Comparison of ENCODE assay signal across 1 cellular context in the genomic region with DNA sequence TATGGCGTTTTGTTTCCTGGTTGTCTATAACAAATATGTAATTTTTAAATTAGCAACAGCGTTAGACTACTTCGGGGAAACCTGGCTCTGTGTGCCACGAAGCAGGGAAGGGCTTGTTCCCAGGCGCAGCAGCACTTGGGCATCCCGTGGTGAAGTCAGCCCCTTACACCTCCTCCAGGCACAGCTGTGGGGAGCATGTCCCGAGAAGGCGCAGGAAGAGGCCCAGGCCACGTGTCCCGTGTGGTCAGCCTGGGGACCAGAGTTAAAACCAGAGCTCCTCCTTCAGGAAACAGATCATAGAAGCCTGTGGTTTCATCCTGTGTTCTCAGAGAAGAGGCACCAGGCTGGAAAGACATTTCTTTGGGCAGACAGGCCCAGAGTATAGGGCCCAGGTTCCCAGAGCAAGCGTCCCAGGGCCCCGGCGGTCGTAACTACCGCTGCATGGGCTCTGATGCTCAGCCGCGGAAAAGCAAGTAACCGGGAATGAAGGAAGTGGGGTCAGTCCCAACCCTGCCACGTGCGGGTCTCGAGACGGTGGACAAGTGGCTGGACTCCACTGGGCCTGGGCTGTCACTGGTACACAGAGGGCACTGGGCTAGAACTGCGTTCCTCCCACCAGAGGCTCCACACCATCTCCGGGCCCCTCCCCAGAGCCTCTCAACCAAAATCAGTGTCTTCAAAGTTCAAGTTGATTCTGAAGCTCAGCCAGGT.
TF ChIP-seq lines count a peak whose summit lies in the region.

No MANE protein-coding gene starts in this region.

TF ChIP-seq in H1, 55 proteins besides CTCF, POLR2A, EP300 and RAD21:
- TF ChIP-seq SP2 (IDR thresholded peaks at IDR 0.05; ENCODE audit: low read length), result no peak
- TF ChIP-seq BACH1 (IDR thresholded peaks at IDR 0.05; ENCODE audit: low read length), result no peak
- TF ChIP-seq EZH2 (IDR thresholded peaks at IDR 0.05; ENCODE audit: low read depth, low read length, severe bottlenecking), result no peak
- no peak for TF ChIP-seq BCL11A (IDR thresholded peaks at IDR 0.05; ENCODE audit: low read depth in 2 of 2, low read length in 2 of 2)
- TF ChIP-seq POU5F1 (IDR thresholded peaks at IDR 0.05; ENCODE audit: low read depth, low read length), result no peak
- no peak for TF ChIP-seq SP4 (IDR thresholded peaks at IDR 0.05; ENCODE audit: low read length)
- TF ChIP-seq TBP (IDR thresholded peaks at IDR 0.05; ENCODE audit: low read depth, low read length), result no peak
- TF ChIP-seq SIRT6 (IDR thresholded peaks at IDR 0.05; ENCODE audit: low read length), result no peak
- no peak for TF ChIP-seq TCF12 (IDR thresholded peaks at IDR 0.05; ENCODE audit: low read depth, low read length)
- TF ChIP-seq KDM1A (IDR thresholded peaks at IDR 0.05; ENCODE audit: borderline replicate concordance, low read length), result no peak
- TF ChIP-seq, protein P1, sequence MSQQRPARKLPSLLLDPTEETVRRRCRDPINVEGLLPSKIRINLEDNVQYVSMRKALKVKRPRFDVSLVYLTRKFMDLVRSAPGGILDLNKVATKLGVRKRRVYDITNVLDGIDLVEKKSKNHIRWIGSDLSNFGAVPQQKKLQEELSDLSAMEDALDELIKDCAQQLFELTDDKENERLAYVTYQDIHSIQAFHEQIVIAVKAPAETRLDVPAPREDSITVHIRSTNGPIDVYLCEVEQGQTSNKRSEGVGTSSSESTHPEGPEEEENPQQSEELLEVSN (IDR thresholded peaks at IDR 0.05), result no peak
- TF ChIP-seq, protein P2, sequence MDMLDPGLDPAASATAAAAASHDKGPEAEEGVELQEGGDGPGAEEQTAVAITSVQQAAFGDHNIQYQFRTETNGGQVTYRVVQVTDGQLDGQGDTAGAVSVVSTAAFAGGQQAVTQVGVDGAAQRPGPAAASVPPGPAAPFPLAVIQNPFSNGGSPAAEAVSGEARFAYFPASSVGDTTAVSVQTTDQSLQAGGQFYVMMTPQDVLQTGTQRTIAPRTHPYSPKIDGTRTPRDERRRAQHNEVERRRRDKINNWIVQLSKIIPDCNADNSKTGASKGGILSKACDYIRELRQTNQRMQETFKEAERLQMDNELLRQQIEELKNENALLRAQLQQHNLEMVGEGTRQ (IDR thresholded peaks at IDR 0.05; ENCODE audit: low read length), result no peak
- no peak for TF ChIP-seq JUN (IDR thresholded peaks at IDR 0.05; ENCODE audit: low read depth, low read length)
- no peak for TF ChIP-seq BRCA1 (IDR thresholded peaks at IDR 0.05; ENCODE audit: low read depth, low read length)
- TF ChIP-seq, protein P3, sequence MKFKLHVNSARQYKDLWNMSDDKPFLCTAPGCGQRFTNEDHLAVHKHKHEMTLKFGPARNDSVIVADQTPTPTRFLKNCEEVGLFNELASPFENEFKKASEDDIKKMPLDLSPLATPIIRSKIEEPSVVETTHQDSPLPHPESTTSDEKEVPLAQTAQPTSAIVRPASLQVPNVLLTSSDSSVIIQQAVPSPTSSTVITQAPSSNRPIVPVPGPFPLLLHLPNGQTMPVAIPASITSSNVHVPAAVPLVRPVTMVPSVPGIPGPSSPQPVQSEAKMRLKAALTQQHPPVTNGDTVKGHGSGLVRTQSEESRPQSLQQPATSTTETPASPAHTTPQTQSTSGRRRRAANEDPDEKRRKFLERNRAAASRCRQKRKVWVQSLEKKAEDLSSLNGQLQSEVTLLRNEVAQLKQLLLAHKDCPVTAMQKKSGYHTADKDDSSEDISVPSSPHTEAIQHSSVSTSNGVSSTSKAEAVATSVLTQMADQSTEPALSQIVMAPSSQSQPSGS (IDR thresholded peaks at IDR 0.05; ENCODE audit: low read length), result no peak
